In the genomic region with DNA sequence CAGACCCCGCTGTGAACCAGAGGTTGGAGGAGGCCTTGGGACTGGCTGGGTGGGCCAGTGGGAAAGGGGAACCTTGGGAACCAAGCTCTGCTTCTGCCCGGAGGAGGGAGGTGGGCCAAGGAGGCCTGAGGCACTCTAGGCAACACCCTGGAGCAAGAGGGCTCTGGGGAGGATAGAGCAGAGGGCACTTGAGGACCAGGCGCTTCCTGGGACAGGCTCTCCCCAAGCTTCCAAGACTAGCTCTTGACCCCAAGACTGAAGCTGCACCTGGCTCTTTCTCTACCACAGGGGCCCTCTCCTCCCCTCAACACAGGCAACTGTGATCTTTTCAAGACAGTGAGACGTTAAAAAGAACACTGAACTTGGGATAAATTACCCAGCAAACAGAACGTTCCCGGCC, we compare ENCODE assay signal across 11 cellular contexts. TPM values are rescaled to one million over a fixed set of nuclear protein-coding genes. Genes with fewer than 3 reads are reported as not detected.
DNase-seq lines count a peak whose midpoint lies in the region; ATAC-seq and TF ChIP-seq lines count a peak whose summit lies in the region.
"Had no signal": no experiment of that assay in that cellular context is flagged by ENCODE, and none has a peak within 500 bp of the region (broad histone marks: within the 10 kb centered on the region; RNA-seq: fewer than 3 reads in every experiment).

No MANE protein-coding gene starts in this region.

- H3K4me1 ChIP-seq in RWPE2 (ENCODE audit: insufficient read depth, poor library complexity, severe bottlenecking) (peaks cover 33% of the 10 kb centered on the region), esophagus squamous epithelium (peaks cover 33 to 53% (median 35%) of the 10 kb centered on the region in 3 donors), testis (peaks cover 9% of the 10 kb centered on the region)

- 78 to 93% methylated on average over 2 to 4 of the region's 6 CpGs for WGBS in esophagus squamous epithelium, 2 donors
- 65 to 83% methylated on average over 6 of the region's 6 CpGs for WGBS in testis, 2 donors

- H3K27me3 ChIP-seq in RWPE2 (ENCODE audit: insufficient read depth, poor library complexity, severe bottlenecking) (no peaks in the 10 kb centered on the region), esophagus squamous epithelium (no peaks in the 10 kb centered on the region), testis (no peaks in the 10 kb centered on the region)
- H3K27me3 ChIP-seq: colonic mucosa had no signal

- no peaks in the 10 kb centered on the region for H3K9me3 Mint-ChIP-seq in activated CD8-positive, alpha-beta T cell treated with anti-CD3 and anti-CD28 coated beads, Interleukin-2, amount 10 ng/mL, durations not matched to agents 7 days and 5 days (ENCODE audit: insufficient read depth)
- no peaks in the 10 kb centered on the region for H3K9me3 Mint-ChIP-seq in activated CD8-positive, alpha-beta T cell treated with anti-CD3 and anti-CD28 coated beads for 36 hours
- H3K9me3 Mint-ChIP-seq in stimulated activated effector memory CD8-positive, alpha-beta T cell treated with anti-CD3 and anti-CD28 coated beads, Interleukin-12 subunit alpha, Interleukin-12 subunit beta, amount 100 ng/mL, for 72 hours, result no peaks in the 10 kb centered on the region

- no peak overlapping the region for H3K4me3 ChIP-seq in RWPE2 (ENCODE audit: severe bottlenecking)
- H3K4me3 ChIP-seq in esophagus squamous epithelium, result no peak overlapping the region
- H3K4me3 ChIP-seq in testis, result no peak overlapping the region
- H3K4me3 ChIP-seq: colonic mucosa had no signal

- intact Hi-C loops in activated CD8-positive, alpha-beta T cell treated with anti-CD3 and anti-CD28 coated beads for 36 hours (cut with micrococcal nuclease), result no loop called here
- intact Hi-C loops in esophagus squamous epithelium (cut with DNase I), result no loop called here
- intact Hi-C loops in testis (cut with DNase I; ENCODE audit: low total_unique reads), result no loop called here

- H3K9me3 ChIP-seq in RWPE2 (ENCODE audit: severe bottlenecking), result no peaks in the 10 kb centered on the region
- H3K9me3 ChIP-seq in esophagus squamous epithelium, result no peaks in the 10 kb centered on the region
- no peaks in the 10 kb centered on the region for H3K9me3 ChIP-seq in testis
- H3K9me3 ChIP-seq: colonic mucosa had no signal

- POLR2A ChIA-PET in activated CD8-positive, alpha-beta T cell treated with anti-CD3 and anti-CD28 coated beads, Interleukin-2, amount 10 ng/mL, durations not matched to agents 7 days and 5 days (lab: Charles Lee), result no interaction called here
- POLR2A ChIA-PET in activated CD8-positive, alpha-beta T cell treated with anti-CD3 and anti-CD28 coated beads for 36 hours (lab: Charles Lee), result interaction anchor here (1.1 to 1.3 kb wide), 2 partner anchors 14 to 19 kb away, joined by 3 read pairs; no protein-coding TSS in a partner anchor

- DNase-seq in activated CD8-positive, alpha-beta T cell treated with anti-CD3 and anti-CD28 coated beads, Interleukin-2, amount 10 ng/mL, durations not matched to agents 7 days and 5 days, result no peak
- DNase-seq in activated CD8-positive, alpha-beta T cell treated with anti-CD3 and anti-CD28 coated beads for 36 hours, result no peak
- DNase-seq in RWPE2 (ENCODE audit: low spot score), result peak; percentile 36
- DNase-seq in esophagus squamous epithelium (lab: John Stamatoyannopoulos, UW), result no peak
- DNase-seq in stimulated activated effector memory CD8-positive, alpha-beta T cell treated with anti-CD3 and anti-CD28 coated beads, Interleukin-12 subunit alpha, Interleukin-12 subunit beta, amount 100 ng/mL, for 72 hours (ENCODE audit: low spot score in 2 of 2), result no peak
- DNase-seq in testis, result no peak
- no peak for DNase-seq in erythroblast (lab: John Stamatoyannopoulos, UW)
- DNase-seq: activated T-cell treated with anti-CD3 and anti-CD28 coated beads, Interleukin-2, amount 50 U/mL, for 48 hours; NCI-H187 treated with DMSO at 0.1 percent for 48 hours had no signal

- CTCF ChIA-PET in activated CD8-positive, alpha-beta T cell treated with anti-CD3 and anti-CD28 coated beads, Interleukin-2, amount 10 ng/mL, durations not matched to agents 7 days and 5 days (lab: Charles Lee), result interaction anchor here (0.9 to 1.4 kb wide), 2 partner anchors 13 to 16 kb away, joined by 3 to 5 read pairs; no protein-coding TSS in a partner anchor
- CTCF ChIA-PET in activated CD8-positive, alpha-beta T cell treated with anti-CD3 and anti-CD28 coated beads for 36 hours (lab: Charles Lee), result interaction anchor here (4.3 kb wide), 1 partner anchor 15 kb away, joined by 19 read pairs; no protein-coding TSS in a partner anchor

- peaks cover 95% of the 10 kb centered on the region for H3K36me3 ChIP-seq in RWPE2 (ENCODE audit: low read depth)
- H3K36me3 ChIP-seq in esophagus squamous epithelium, result peaks cover 55 to 100% (median 61%) of the 10 kb centered on the region in 3 donors
- no peaks in the 10 kb centered on the region for H3K36me3 ChIP-seq in testis (ENCODE audit: low read depth, missing control alignments)

- no peak for ATAC-seq in activated CD8-positive, alpha-beta T cell treated with anti-CD3 and anti-CD28 coated beads, Interleukin-2, amount 10 ng/mL, durations not matched to agents 7 days and 5 days
- no peak for ATAC-seq in activated CD8-positive, alpha-beta T cell treated with anti-CD3 and anti-CD28 coated beads for 36 hours
- ATAC-seq in RWPE2 (ENCODE audit: low read depth), result no peak
- ATAC-seq in stimulated activated effector memory CD8-positive, alpha-beta T cell treated with anti-CD3 and anti-CD28 coated beads, Interleukin-12 subunit alpha, Interleukin-12 subunit beta, amount 100 ng/mL, for 72 hours, result no peak
- no peak for ATAC-seq in HG03045 (IDR thresholded peaks at IDR 0.05; ENCODE audit: unreplicated experiment)

- peak overlapping the region; percentile 79 for H3K27ac ChIP-seq in RWPE2 (ENCODE audit: poor library complexity, severe bottlenecking)
- peak overlapping the region; percentile 59 to 84 (median 68) for H3K27ac ChIP-seq in esophagus squamous epithelium
- peak overlapping the region in 1 of 2 donors; percentile 66 for H3K27ac ChIP-seq in testis

- no peaks in the 10 kb centered on the region for H3K27me3 Mint-ChIP-seq in activated CD8-positive, alpha-beta T cell treated with anti-CD3 and anti-CD28 coated beads, Interleukin-2, amount 10 ng/mL, durations not matched to agents 7 days and 5 days (ENCODE audit: low read depth)
- no peaks in the 10 kb centered on the region for H3K27me3 Mint-ChIP-seq in activated CD8-positive, alpha-beta T cell treated with anti-CD3 and anti-CD28 coated beads for 36 hours

- peaks cover 43% of the 10 kb centered on the region for H3K4me1 Mint-ChIP-seq in activated CD8-positive, alpha-beta T cell treated with anti-CD3 and anti-CD28 coated beads, Interleukin-2, amount 10 ng/mL, durations not matched to agents 7 days and 5 days (ENCODE audit: low read depth)
- H3K4me1 Mint-ChIP-seq in activated CD8-positive, alpha-beta T cell treated with anti-CD3 and anti-CD28 coated beads for 36 hours (ENCODE audit: low read depth), result peaks cover 5% of the 10 kb centered on the region
- H3K4me1 Mint-ChIP-seq in stimulated activated effector memory CD8-positive, alpha-beta T cell treated with anti-CD3 and anti-CD28 coated beads, Interleukin-12 subunit alpha, Interleukin-12 subunit beta, amount 100 ng/mL, for 72 hours, result peaks cover 10% of the 10 kb centered on the region

- TF ChIP-seq POLR2A in esophagus squamous epithelium (IDR thresholded peaks at IDR 0.05) (no peak), testis (IDR thresholded peaks at IDR 0.05) (no peak), erythroblast (IDR thresholded peaks at IDR 0.05; ENCODE audit: low read length) (no peak)

- H3K4me3 Mint-ChIP-seq in activated CD8-positive, alpha-beta T cell treated with anti-CD3 and anti-CD28 coated beads, Interleukin-2, amount 10 ng/mL, durations not matched to agents 7 days and 5 days, result no peak overlapping the region
- H3K4me3 Mint-ChIP-seq in activated CD8-positive, alpha-beta T cell treated with anti-CD3 and anti-CD28 coated beads for 36 hours, result no peak overlapping the region
- no peak overlapping the region for H3K4me3 Mint-ChIP-seq in stimulated activated effector memory CD8-positive, alpha-beta T cell treated with anti-CD3 and anti-CD28 coated beads, Interleukin-12 subunit alpha, Interleukin-12 subunit beta, amount 100 ng/mL, for 72 hours

- H3K36me3 Mint-ChIP-seq in activated CD8-positive, alpha-beta T cell treated with anti-CD3 and anti-CD28 coated beads, Interleukin-2, amount 10 ng/mL, durations not matched to agents 7 days and 5 days (ENCODE audit: low read depth), result peaks cover 58% of the 10 kb centered on the region
- H3K36me3 Mint-ChIP-seq in activated CD8-positive, alpha-beta T cell treated with anti-CD3 and anti-CD28 coated beads for 36 hours (ENCODE audit: low read depth), result peaks cover 29% of the 10 kb centered on the region
- peaks cover 83% of the 10 kb centered on the region for H3K36me3 Mint-ChIP-seq in stimulated activated effector memory CD8-positive, alpha-beta T cell treated with anti-CD3 and anti-CD28 coated beads, Interleukin-12 subunit alpha, Interleukin-12 subunit beta, amount 100 ng/mL, for 72 hours

- TF ChIP-seq CTCF in activated CD8-positive, alpha-beta T cell treated with anti-CD3 and anti-CD28 coated beads for 36 hours (IDR thresholded peaks at IDR 0.05), result no peak
- TF ChIP-seq CTCF in RWPE2 (IDR thresholded peaks at IDR 0.05; ENCODE audit: poor library complexity, severe bottlenecking) (no peak), esophagus squamous epithelium (IDR thresholded peaks at IDR 0.05) (no peak), testis (IDR thresholded peaks at IDR 0.05) (no peak)

- H3K27ac Mint-ChIP-seq in activated CD8-positive, alpha-beta T cell treated with anti-CD3 and anti-CD28 coated beads, Interleukin-2, amount 10 ng/mL, durations not matched to agents 7 days and 5 days, result peak overlapping the region; percentile 86
- H3K27ac Mint-ChIP-seq in activated CD8-positive, alpha-beta T cell treated with anti-CD3 and anti-CD28 coated beads for 36 hours, result no peak overlapping the region
- H3K27ac Mint-ChIP-seq in stimulated activated effector memory CD8-positive, alpha-beta T cell treated with anti-CD3 and anti-CD28 coated beads, Interleukin-12 subunit alpha, Interleukin-12 subunit beta, amount 100 ng/mL, for 72 hours, result peak overlapping the region; percentile 87

RNA-seq across cellular contexts. Expression of gene TKT, which starts 20.3 kb away (rescaled TPM):
- 100 to 1,000 TPM; 315 to 323 TPM for total RNA-seq in activated CD8-positive, alpha-beta T cell treated with anti-CD3 and anti-CD28 coated beads, Interleukin-2, amount 10 ng/mL, durations not matched to agents 7 days and 5 days
- 100 to 1,000 TPM; 397 to 417 TPM for total RNA-seq in activated CD8-positive, alpha-beta T cell treated with anti-CD3 and anti-CD28 coated beads for 36 hours
- total RNA-seq in esophagus squamous epithelium (100 to 1,000 TPM; 497 to 698 (median 627) TPM), testis (100 to 1,000 TPM; 112 to 184 TPM)
- polyA plus RNA-seq in testis (ENCODE audit: insufficient read depth, low read depth, low replicate concordance), result 99.9 TPM
